ENCODE assay signal across 12 cellular contexts in the genomic region with DNA sequence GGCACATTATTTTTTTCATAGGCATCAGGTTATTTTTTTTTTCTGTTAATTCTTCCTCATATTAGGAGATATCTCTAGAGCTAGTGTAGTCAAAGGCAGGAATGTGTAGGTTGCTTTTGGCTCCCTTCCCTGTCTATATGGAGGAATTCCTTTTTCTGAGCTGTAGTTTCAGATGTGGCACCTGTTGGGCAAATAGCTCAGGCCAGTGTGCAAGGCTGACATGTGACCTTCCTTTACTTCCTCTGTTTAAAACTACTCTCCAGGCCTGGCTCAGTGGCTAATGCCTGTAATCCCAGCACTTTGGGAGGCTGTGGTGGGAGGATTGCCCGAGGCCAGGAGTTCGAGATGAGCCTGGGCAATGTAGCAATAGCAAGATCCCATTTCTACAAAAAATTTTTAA.
"Had no signal": no experiment of that assay in that cellular context is flagged by ENCODE, and none has a peak within 500 bp of the region (broad histone marks: within the 10 kb centered on the region; RNA-seq: fewer than 3 reads in every experiment).

No MANE protein-coding gene starts in this region.

- H3K4me3 Mint-ChIP-seq: stimulated activated naive CD8-positive, alpha-beta T cell treated with anti-CD3 and anti-CD28 coated beads, Interleukin-15, Interleukin-2, amounts not matched to agents 100 ng/mL and 50 ng/mL, for 24 hours had no signal

- H3K4me1 ChIP-seq: right lobe of liver, upper lobe of left lung had no signal

- H3K27me3 ChIP-seq: cardiac muscle cell, heart right ventricle, right lobe of liver, suprapubic skin, upper lobe of left lung had no signal

- H3K27ac Mint-ChIP-seq: stimulated activated naive CD8-positive, alpha-beta T cell treated with anti-CD3 and anti-CD28 coated beads, Interleukin-15, Interleukin-2, amounts not matched to agents 100 ng/mL and 50 ng/mL, for 24 hours had no signal

- H3K27ac ChIP-seq: cardiac muscle cell, heart right ventricle, right lobe of liver, upper lobe of left lung had no signal

- H3K27me3 Mint-ChIP-seq: stimulated activated naive CD8-positive, alpha-beta T cell treated with anti-CD3 and anti-CD28 coated beads, Interleukin-15, Interleukin-2, amounts not matched to agents 100 ng/mL and 50 ng/mL, for 24 hours had no signal

- H3K9me3 Mint-ChIP-seq: stimulated activated naive CD8-positive, alpha-beta T cell treated with anti-CD3 and anti-CD28 coated beads, Interleukin-15, Interleukin-2, amounts not matched to agents 100 ng/mL and 50 ng/mL, for 24 hours had no signal

- H3K4me2 ChIP-seq: smooth muscle cell had no signal

- DNase-seq: activated CD4-positive, alpha-beta T cell treated with anti-CD3 and anti-CD28 coated beads, Interleukin-2, amount 50 U/mL, for 1 hour; activated naive CD4-positive, alpha-beta T cell treated with Interleukin-2 at 50 U/mL for 16 hours; foreskin melanocyte; heart right ventricle; right lobe of liver; stimulated activated CD4-positive, alpha-beta T cell treated with anti-CD3 and anti-CD28 coated beads, Interleukin-4, amount 100 ng/mL, for 4 hours; stimulated activated CD8-positive, alpha-beta memory T cell treated with anti-CD3 and anti-CD28 coated beads, Interleukin-4, amount 100 ng/mL, for 48 hours; upper lobe of left lung had no signal

- H3K9me3 ChIP-seq: heart right ventricle, right lobe of liver, suprapubic skin, upper lobe of left lung had no signal

- H3K4me3 ChIP-seq: cardiac muscle cell, heart right ventricle, right lobe of liver, smooth muscle cell, suprapubic skin, upper lobe of left lung had no signal
